9 cellular contexts compared by ENCODE assay signal in genomic region chr18:57837917-57838548, GRCh38. TPM values are rescaled to one million over a fixed set of nuclear protein-coding genes. Genes with fewer than 3 reads are reported as not detected.
A peak's percentile ranks its signal among the peaks of the same experiment; 100 is the strongest.
DNase-seq lines count a peak whose midpoint lies in the region; ATAC-seq, FAIRE-seq and TF ChIP-seq lines count a peak whose summit lies in the region.
"Had no signal": no experiment of that assay in that cellular context is flagged by ENCODE, and none has a peak within 500 bp of the region (broad histone marks: within the 10 kb centered on the region; RNA-seq: fewer than 3 reads in every experiment).

No MANE protein-coding gene starts in this region.

- peak; percentile 66 for DNase-seq in T-helper 2 cell treated with Interferon-gamma antibody and Interleukin-4, amounts not matched to agents 5 μg/mL and 100 μg/mL, for 36 hours (ENCODE audit: low spot score)
- DNase-seq in neural progenitor cell (ENCODE audit: low spot score) (no peak), NCI-H2107 treated with DMSO at 0.1 percent for 48 hours (lab: John Stamatoyannopoulos, UW; ENCODE audit: unreplicated experiment) (no peak), immature natural killer cell (no peak), stomach (no peak), urothelium cell line (ENCODE audit: low spot score) (no peak)

- H3K27me3 ChIP-seq in neural progenitor cell, result no peaks in the 10 kb centered on the region
- no peaks in the 10 kb centered on the region for H3K27me3 ChIP-seq in stomach

- H3K9me3 ChIP-seq in neural progenitor cell (ENCODE audit: low read depth) (no peaks in the 10 kb centered on the region), stomach (no peaks in the 10 kb centered on the region)

- peaks cover 29% of the 10 kb centered on the region for H3K27me3 Mint-ChIP-seq in T-helper 2 cell treated with Interferon-gamma antibody and Interleukin-4, amounts not matched to agents 5 μg/mL and 100 μg/mL, for 36 hours (ENCODE audit: low read depth)
- H3K27me3 Mint-ChIP-seq in neural progenitor cell (ENCODE audit: insufficient read depth, low read depth) (peaks cover 2% of the 10 kb centered on the region), immature natural killer cell (ENCODE audit: low read depth in 3 of 3) (peaks cover 5 to 6% (median 5%) of the 10 kb centered on the region in 3 donors)

- no peak overlapping the region for H3K9ac ChIP-seq in neural progenitor cell

- no peaks in the 10 kb centered on the region for H3K9me3 Mint-ChIP-seq in T-helper 2 cell treated with Interferon-gamma antibody and Interleukin-4, amounts not matched to agents 5 μg/mL and 100 μg/mL, for 36 hours
- H3K9me3 Mint-ChIP-seq in neural progenitor cell (no peaks in the 10 kb centered on the region), immature natural killer cell (peaks cover 0 to 3% (median 0%) of the 10 kb centered on the region in 6 donors)
- H3K9me3 Mint-ChIP-seq: dendritic cell treated with granulocyte-macrophage colony-stimulating factor and Interleukin-4, amounts not matched to agents 40 ng/mL and 50 ng/mL, for 4 days had no signal

- WGBS in stomach, 5 donors, result 74 to 79% (median 76%) methylated on average over 12 of the region's 12 CpGs

- H3K4me3 ChIP-seq in neural progenitor cell (no peak overlapping the region), stomach (no peak overlapping the region)

- H3K79me2 ChIP-seq in neural progenitor cell (ENCODE audit: low read depth), result no peaks in the 10 kb centered on the region

- ATAC-seq in GM18858 (IDR thresholded peaks at IDR 0.05; ENCODE audit: unreplicated experiment) (peak; percentile 74), HG02642 (IDR thresholded peaks at IDR 0.05; ENCODE audit: poor library complexity, unreplicated experiment) (peak; percentile 87)

- no peak overlapping the region for H3K4me3 Mint-ChIP-seq in T-helper 2 cell treated with Interferon-gamma antibody and Interleukin-4, amounts not matched to agents 5 μg/mL and 100 μg/mL, for 36 hours
- H3K4me3 Mint-ChIP-seq in neural progenitor cell, result no peak overlapping the region
- H3K4me3 Mint-ChIP-seq in immature natural killer cell, result no peak overlapping the region
- H3K4me3 Mint-ChIP-seq: dendritic cell treated with granulocyte-macrophage colony-stimulating factor and Interleukin-4, amounts not matched to agents 40 ng/mL and 50 ng/mL, for 4 days had no signal

- H3K36me3 ChIP-seq in neural progenitor cell (no peaks in the 10 kb centered on the region), stomach (no peaks in the 10 kb centered on the region)

- no peak for TF ChIP-seq CTCF in neural progenitor cell (IDR thresholded peaks at IDR 0.05)
- TF ChIP-seq CTCF in stomach (IDR thresholded peaks at IDR 0.05), result no peak

- H3K4me2 ChIP-seq in neural progenitor cell, result no peak overlapping the region

- no peak for FAIRE-seq in urothelium cell line (lab: Jason Lieb, UNC)

- H3K36me3 Mint-ChIP-seq in T-helper 2 cell treated with Interferon-gamma antibody and Interleukin-4, amounts not matched to agents 5 μg/mL and 100 μg/mL, for 36 hours (ENCODE audit: low read depth), result no peaks in the 10 kb centered on the region
- H3K36me3 Mint-ChIP-seq in neural progenitor cell (no peaks in the 10 kb centered on the region), immature natural killer cell (no peaks in the 10 kb centered on the region)

- H3K4me1 Mint-ChIP-seq in T-helper 2 cell treated with Interferon-gamma antibody and Interleukin-4, amounts not matched to agents 5 μg/mL and 100 μg/mL, for 36 hours (ENCODE audit: low read depth), result peaks cover 19% of the 10 kb centered on the region
- H3K4me1 Mint-ChIP-seq in neural progenitor cell (peaks cover 3% of the 10 kb centered on the region), immature natural killer cell (peaks cover 7 to 11% of the 10 kb centered on the region in 2 donors)

- H3K4me1 ChIP-seq in neural progenitor cell (no peaks in the 10 kb centered on the region), stomach (peaks cover 0 to 8% (median 2%) of the 10 kb centered on the region in 4 donors)

- intact Hi-C loops in stomach (cut with DNase I; ENCODE audit: low total_unique reads), result no loop called here

- H3K27ac Mint-ChIP-seq in T-helper 2 cell treated with Interferon-gamma antibody and Interleukin-4, amounts not matched to agents 5 μg/mL and 100 μg/mL, for 36 hours, result no peak overlapping the region
- H3K27ac Mint-ChIP-seq in neural progenitor cell (peak overlapping the region; percentile 48), immature natural killer cell (no peak overlapping the region)
- H3K27ac Mint-ChIP-seq: dendritic cell treated with granulocyte-macrophage colony-stimulating factor and Interleukin-4, amounts not matched to agents 40 ng/mL and 50 ng/mL, for 4 days had no signal

- H3K27ac ChIP-seq in neural progenitor cell, result no peak overlapping the region
- no peak overlapping the region for H3K27ac ChIP-seq in stomach

- H2AFZ ChIP-seq in neural progenitor cell (replicated peaks), result no peak overlapping the region

- H4K20me1 ChIP-seq in neural progenitor cell (ENCODE audit: low read depth), result no peaks in the 10 kb centered on the region

- TF ChIP-seq POLR2A in stomach (IDR thresholded peaks at IDR 0.05), result no peak

- TF ChIP-seq EP300 in stomach (IDR thresholded peaks at IDR 0.05), result no peak

- H3F3A ChIP-seq in neural progenitor cell (ENCODE audit: low read depth), result no peaks in the 10 kb centered on the region

RNA-seq across cellular contexts. Expression of gene ATP8B1, which starts 34.9 kb away (rescaled TPM):
- 0.03 and 0.15 TPM in 2 replicates for total RNA-seq in neural progenitor cell (ENCODE audit: low replicate concordance)
- polyA plus RNA-seq in immature natural killer cell, result under 1 TPM in 1 of 3 donors, not detected in 2; 0.55 TPM
- 100 to 1,000 TPM in 3 of 5 donors, 10 to 100 TPM in 2; 29.0 to 189 (median 107) TPM for total RNA-seq in stomach
- 10 to 100 TPM; 14.4 to 25.2 (median 14.9) TPM for polyA plus RNA-seq in stomach

Comparison
In these comparisons a context has a peak if more than half of its experiments do, and no peak if none do; other contexts are left out.
1. RNA of gene ATP8B1, which starts 34.9 kb away (total RNA-seq): 29.0 to 189 TPM in stomach; 0.03 to 0.15 TPM in neural progenitor cell; every median in the first group is over 10 times any median in the second.